18 cellular contexts compared by ENCODE assay signal in the genomic region with DNA sequence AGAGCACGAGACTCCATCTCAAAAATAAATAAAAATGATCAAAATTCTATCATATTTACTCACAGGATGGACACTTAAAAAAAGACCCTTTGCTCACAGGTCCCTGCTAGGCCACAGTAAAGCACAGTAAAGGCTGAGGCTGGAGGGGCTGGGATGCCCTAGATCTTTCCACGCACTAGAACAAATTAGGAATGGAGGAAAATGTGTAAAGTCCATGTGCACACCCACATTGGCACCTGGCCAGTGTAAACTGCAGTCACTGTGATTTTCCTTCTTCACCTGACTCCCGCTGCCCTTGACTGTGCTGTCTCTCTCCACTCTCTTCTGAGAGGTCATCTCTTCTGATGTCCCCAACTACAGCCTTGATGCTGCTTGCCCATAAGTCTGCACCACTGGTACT.
"Had no signal": no experiment of that assay in that cellular context is flagged by ENCODE, and none has a peak within 500 bp of the region (broad histone marks: within the 10 kb centered on the region; RNA-seq: fewer than 3 reads in every experiment).

No MANE protein-coding gene starts in this region.

- H3K4me3 Mint-ChIP-seq: activated naive CD4-positive, alpha-beta T cell treated with anti-CD3 and anti-CD28 coated beads for 36 hours; activated naive CD8-positive, alpha-beta T cell treated with anti-CD3 and anti-CD28 coated beads, Interleukin-2, amount 50 U/mL, for 24 hours; immature natural killer cell; naive B cell; neural progenitor cell; stimulated activated memory B cell treated with anti-CD40 and anti-IgM and Interleukin-4, amounts not matched to agents 10 μg/mL and 1 μg/mL and 100 μg/mL, for 72 hours had no signal

- H3K4me1 ChIP-seq: ascending aorta, neural progenitor cell had no signal

- H3K4me2 ChIP-seq: neural progenitor cell had no signal

- H3K27ac Mint-ChIP-seq: activated naive CD4-positive, alpha-beta T cell treated with anti-CD3 and anti-CD28 coated beads for 36 hours; activated naive CD8-positive, alpha-beta T cell treated with anti-CD3 and anti-CD28 coated beads, Interleukin-2, amount 50 U/mL, for 24 hours; activated T-helper 2 cell treated with anti-CD3 and anti-CD28 coated beads, Interferon-gamma antibody, Interleukin-2, Interleukin-4, amounts not matched to agents 10 μg/mL and 5 μg/mL and 100 μg/mL, durations not matched to agents 14 hours and 24 hours and 36 hours; immature natural killer cell; neural progenitor cell; stimulated activated memory B cell treated with anti-CD40 and anti-IgM and Interleukin-4, amounts not matched to agents 10 μg/mL and 1 μg/mL and 100 μg/mL, for 72 hours had no signal

- H3K36me3 ChIP-seq: ascending aorta, neural progenitor cell, ovary had no signal

- H3K27me3 ChIP-seq: ascending aorta, neural progenitor cell, ovary had no signal

- H3K9me3 Mint-ChIP-seq: activated T-helper 2 cell treated with anti-CD3 and anti-CD28 coated beads, Interferon-gamma antibody, Interleukin-2, Interleukin-4, amounts not matched to agents 10 μg/mL and 5 μg/mL and 100 μg/mL, durations not matched to agents 14 hours and 24 hours and 36 hours had no signal

- H3K27ac ChIP-seq: ascending aorta, epithelial cell of prostate, neural progenitor cell had no signal

- H3K4me3 ChIP-seq: ascending aorta, lung, neural progenitor cell, ovary had no signal

- H3K9me3 ChIP-seq: ovary had no signal

- H3K9ac ChIP-seq: neural progenitor cell had no signal

- H3K36me3 Mint-ChIP-seq: immature natural killer cell; naive B cell; stimulated activated memory B cell treated with anti-CD40 and anti-IgM and Interleukin-4, amounts not matched to agents 10 μg/mL and 1 μg/mL and 100 μg/mL, for 72 hours had no signal

- H3K4me1 Mint-ChIP-seq: activated naive CD8-positive, alpha-beta T cell treated with anti-CD3 and anti-CD28 coated beads, Interleukin-2, amount 50 U/mL, for 24 hours; immature natural killer cell; naive B cell; neural progenitor cell; stimulated activated memory B cell treated with anti-CD40 and anti-IgM and Interleukin-4, amounts not matched to agents 10 μg/mL and 1 μg/mL and 100 μg/mL, for 72 hours had no signal

- DNase-seq: activated CD4-positive, CD25-positive, alpha-beta regulatory T cell treated with anti-CD3 and anti-CD28 coated beads, Interleukin-2, amount 50 U/mL, for 72 hours; activated naive CD4-positive, alpha-beta T cell treated with anti-CD3 and anti-CD28 coated beads for 36 hours; activated naive CD8-positive, alpha-beta T cell treated with anti-CD3 and anti-CD28 coated beads, Interleukin-2, amount 50 U/mL, for 24 hours; dermis blood vessel endothelial cell; head of caudate nucleus; immature natural killer cell; midbrain; naive B cell; ovary; substantia nigra; T1000; trophoblast cell had no signal

- H2AFZ ChIP-seq: neural progenitor cell had no signal
